Comparison of ENCODE assay signal across 38 cellular contexts in genomic region chr1:227798078-227798802, GRCh38. TPM values are rescaled to one million over a fixed set of nuclear protein-coding genes. Genes with fewer than 3 reads are reported as not detected.
"Had no signal": no experiment of that assay in that cellular context is flagged by ENCODE, and none has a peak within 500 bp of the region (broad histone marks: within the 10 kb centered on the region; RNA-seq: fewer than 3 reads in every experiment).

No MANE protein-coding gene starts in this region.

- ATAC-seq: activated CD4-positive, alpha-beta T cell treated with anti-CD3 and anti-CD28 coated beads for 36 hours; activated CD8-positive, alpha-beta memory T cell treated with anti-CD3 and anti-CD28 coated beads, Interleukin-2, amount 10 ng/mL, durations not matched to agents 7 days and 5 days; activated CD8-positive, alpha-beta T cell treated with anti-CD3 and anti-CD28 coated beads, Interleukin-2, amount 10 ng/mL, durations not matched to agents 7 days and 5 days; activated naive CD8-positive, alpha-beta T cell treated with anti-CD3 and anti-CD28 coated beads, Interleukin-2, amount 50 U/mL, for 24 hours; body of pancreas; gastroesophageal sphincter; T-helper 17 cell had no signal

- H3K27ac Mint-ChIP-seq: activated CD4-positive, alpha-beta memory T cell treated with anti-CD3 and anti-CD28 coated beads for 36 hours; activated CD4-positive, alpha-beta T cell treated with anti-CD3 and anti-CD28 coated beads for 36 hours; activated CD4-positive, alpha-beta T cell treated with anti-CD3 and anti-CD28 coated beads, Interleukin-2, amount 10 ng/mL, durations not matched to agents 24 days and 14 days; activated CD8-positive, alpha-beta memory T cell treated with anti-CD3 and anti-CD28 coated beads, Interleukin-2, amount 10 ng/mL, durations not matched to agents 7 days and 5 days; activated CD8-positive, alpha-beta T cell treated with anti-CD3 and anti-CD28 coated beads, Interleukin-2, amount 10 ng/mL, durations not matched to agents 7 days and 5 days; activated naive CD4-positive, alpha-beta T cell treated with anti-CD3 and anti-CD28 coated beads for 36 hours; activated naive CD4-positive, alpha-beta T cell treated with anti-CD3 and anti-CD28 coated beads, Interleukin-2, amount 50 U/mL, for 24 hours; activated naive CD8-positive, alpha-beta T cell treated with anti-CD3 and anti-CD28 coated beads for 36 hours; activated naive CD8-positive, alpha-beta T cell treated with anti-CD3 and anti-CD28 coated beads, Interleukin-2, amount 50 U/mL, for 24 hours; activated T-helper 1 cell treated with anti-CD3 and anti-CD28 coated beads, Interleukin-12 subunit alpha, Interleukin-12 subunit beta, Interleukin-2, Interleukin-4 antibody, amounts not matched to agents 30 ng/mL and 10 ng/mL and 1 ng/mL, durations not matched to agents 14 hours and 24 hours and 36 hours; activated T-helper 2 cell treated with anti-CD3 and anti-CD28 coated beads, Interferon-gamma antibody, Interleukin-2, Interleukin-4, amounts not matched to agents 10 μg/mL and 5 μg/mL and 100 μg/mL, durations not matched to agents 14 hours and 24 hours and 36 hours; T-helper 2 cell treated with Interferon-gamma antibody and Interleukin-4, amounts not matched to agents 5 μg/mL and 100 μg/mL, for 36 hours had no signal

- H3K27me3 Mint-ChIP-seq: activated CD4-positive, alpha-beta memory T cell treated with anti-CD3 and anti-CD28 coated beads for 36 hours; activated CD4-positive, alpha-beta T cell treated with anti-CD3 and anti-CD28 coated beads for 36 hours; activated naive CD8-positive, alpha-beta T cell treated with anti-CD3 and anti-CD28 coated beads for 36 hours; activated naive CD8-positive, alpha-beta T cell treated with anti-CD3 and anti-CD28 coated beads, Interleukin-2, amount 50 U/mL, for 24 hours had no signal

- H3K4me3 ChIP-seq: adrenal gland, body of pancreas, esophagus squamous epithelium, gastroesophageal sphincter had no signal

- H3K27ac ChIP-seq: adrenal gland, body of pancreas, epithelial cell of prostate, esophagus squamous epithelium, gastroesophageal sphincter had no signal

- H3K36me3 Mint-ChIP-seq: activated CD4-positive, alpha-beta memory T cell treated with anti-CD3 and anti-CD28 coated beads for 36 hours; activated CD8-positive, alpha-beta memory T cell treated with anti-CD3 and anti-CD28 coated beads, Interleukin-2, amount 10 ng/mL, durations not matched to agents 7 days and 5 days; activated naive CD4-positive, alpha-beta T cell treated with anti-CD3 and anti-CD28 coated beads, Interleukin-2, amount 50 U/mL, for 24 hours; activated naive CD8-positive, alpha-beta T cell treated with anti-CD3 and anti-CD28 coated beads for 36 hours had no signal

- H3K4me3 Mint-ChIP-seq: activated CD4-positive, alpha-beta memory T cell treated with anti-CD3 and anti-CD28 coated beads for 36 hours; activated CD4-positive, alpha-beta T cell treated with anti-CD3 and anti-CD28 coated beads for 36 hours; activated CD4-positive, alpha-beta T cell treated with anti-CD3 and anti-CD28 coated beads, Interleukin-2, amount 10 ng/mL, durations not matched to agents 24 days and 14 days; activated CD8-positive, alpha-beta memory T cell treated with anti-CD3 and anti-CD28 coated beads, Interleukin-2, amount 10 ng/mL, durations not matched to agents 7 days and 5 days; activated CD8-positive, alpha-beta T cell treated with anti-CD3 and anti-CD28 coated beads, Interleukin-2, amount 10 ng/mL, durations not matched to agents 7 days and 5 days; activated naive CD4-positive, alpha-beta T cell treated with anti-CD3 and anti-CD28 coated beads for 36 hours; activated naive CD4-positive, alpha-beta T cell treated with anti-CD3 and anti-CD28 coated beads, Interleukin-2, amount 50 U/mL, for 24 hours; activated naive CD8-positive, alpha-beta T cell treated with anti-CD3 and anti-CD28 coated beads for 36 hours; activated naive CD8-positive, alpha-beta T cell treated with anti-CD3 and anti-CD28 coated beads, Interleukin-2, amount 50 U/mL, for 24 hours; activated T-helper 1 cell treated with anti-CD3 and anti-CD28 coated beads, Interleukin-12 subunit alpha, Interleukin-12 subunit beta, Interleukin-2, Interleukin-4 antibody, amounts not matched to agents 30 ng/mL and 10 ng/mL and 1 ng/mL, durations not matched to agents 14 hours and 24 hours and 36 hours; T-helper 17 cell; T-helper 2 cell treated with Interferon-gamma antibody and Interleukin-4, amounts not matched to agents 5 μg/mL and 100 μg/mL, for 36 hours had no signal

- H3K9me3 Mint-ChIP-seq: activated CD4-positive, alpha-beta memory T cell treated with anti-CD3 and anti-CD28 coated beads for 36 hours; activated CD4-positive, alpha-beta T cell treated with anti-CD3 and anti-CD28 coated beads, Interleukin-2, amount 10 ng/mL, durations not matched to agents 24 days and 14 days; activated naive CD4-positive, alpha-beta T cell treated with anti-CD3 and anti-CD28 coated beads for 36 hours; activated naive CD4-positive, alpha-beta T cell treated with anti-CD3 and anti-CD28 coated beads, Interleukin-2, amount 50 U/mL, for 24 hours; activated T-helper 1 cell treated with anti-CD3 and anti-CD28 coated beads, Interleukin-12 subunit alpha, Interleukin-12 subunit beta, Interleukin-2, Interleukin-4 antibody, amounts not matched to agents 30 ng/mL and 10 ng/mL and 1 ng/mL, durations not matched to agents 14 hours and 24 hours and 36 hours; T-helper 2 cell treated with Interferon-gamma antibody and Interleukin-4, amounts not matched to agents 5 μg/mL and 100 μg/mL, for 36 hours had no signal

- DNase-seq: activated CD4-positive, alpha-beta memory T cell treated with anti-CD3 and anti-CD28 coated beads for 36 hours; activated CD4-positive, alpha-beta T cell treated with anti-CD3 and anti-CD28 coated beads for 36 hours; activated CD4-positive, alpha-beta T cell treated with anti-CD3 and anti-CD28 coated beads, Interleukin-2, amount 10 ng/mL, durations not matched to agents 24 days and 14 days; activated CD4-positive, CD25-positive, alpha-beta regulatory T cell; activated CD4-positive, CD25-positive, alpha-beta regulatory T cell treated with anti-CD3 and anti-CD28 coated beads, Interleukin-2, amount 50 U/mL, for 72 hours; activated CD8-positive, alpha-beta memory T cell treated with anti-CD3 and anti-CD28 coated beads, Interleukin-2, amount 10 ng/mL, durations not matched to agents 7 days and 5 days; activated CD8-positive, alpha-beta memory T cell treated with anti-CD3 and anti-CD28 coated beads, Interleukin-2, amount 50 U/mL, for 4 hours; activated CD8-positive, alpha-beta T cell treated with anti-CD3 and anti-CD28 coated beads, Interleukin-2, amount 10 ng/mL, durations not matched to agents 7 days and 5 days; activated effector memory CD4-positive, alpha-beta T cell treated with anti-CD3 and anti-CD28 coated beads, Interleukin-2, amount 50 U/mL, for 16 hours; activated naive CD4-positive, alpha-beta T cell treated with anti-CD3 and anti-CD28 coated beads for 36 hours; activated naive CD8-positive, alpha-beta T cell treated with anti-CD3 and anti-CD28 coated beads for 36 hours; activated naive CD8-positive, alpha-beta T cell treated with anti-CD3 and anti-CD28 coated beads, Interleukin-2, amount 50 U/mL, for 24 hours; activated T-cell treated with anti-CD3 and anti-CD28 coated beads, Interleukin-2, amount 50 U/mL, for 1 hour; activated T-cell treated with anti-CD3 and anti-CD28 coated beads, Interleukin-2, amount 50 U/mL, for 48 hours; adrenal gland; amygdala; aorta; body of pancreas; caudate nucleus; effector CD8-positive, alpha-beta T cell; esophagus squamous epithelium; foreskin melanocyte; T-helper 1 cell; T-helper 17 cell; T1000 had no signal

- H3K4me1 Mint-ChIP-seq: activated CD4-positive, alpha-beta T cell treated with anti-CD3 and anti-CD28 coated beads for 36 hours; activated CD4-positive, alpha-beta T cell treated with anti-CD3 and anti-CD28 coated beads, Interleukin-2, amount 10 ng/mL, durations not matched to agents 24 days and 14 days; activated CD8-positive, alpha-beta memory T cell treated with anti-CD3 and anti-CD28 coated beads, Interleukin-2, amount 10 ng/mL, durations not matched to agents 7 days and 5 days; activated naive CD4-positive, alpha-beta T cell treated with anti-CD3 and anti-CD28 coated beads, Interleukin-2, amount 50 U/mL, for 24 hours; activated naive CD8-positive, alpha-beta T cell treated with anti-CD3 and anti-CD28 coated beads for 36 hours; activated naive CD8-positive, alpha-beta T cell treated with anti-CD3 and anti-CD28 coated beads, Interleukin-2, amount 50 U/mL, for 24 hours had no signal

RNA-seq across cellular contexts. Expression of gene PRSS38, which starts 17.2 kb away (rescaled TPM):
- total RNA-seq: activated CD4-positive, alpha-beta memory T cell treated with anti-CD3 and anti-CD28 coated beads for 36 hours; activated CD4-positive, alpha-beta T cell treated with anti-CD3 and anti-CD28 coated beads for 36 hours; activated CD4-positive, alpha-beta T cell treated with anti-CD3 and anti-CD28 coated beads, Interleukin-2, amount 10 ng/mL, durations not matched to agents 24 days and 14 days; activated CD8-positive, alpha-beta memory T cell treated with anti-CD3 and anti-CD28 coated beads for 36 hours; activated CD8-positive, alpha-beta memory T cell treated with anti-CD3 and anti-CD28 coated beads, Interleukin-2, amount 10 ng/mL, durations not matched to agents 7 days and 5 days; activated CD8-positive, alpha-beta T cell treated with anti-CD3 and anti-CD28 coated beads, Interleukin-2, amount 10 ng/mL, durations not matched to agents 7 days and 5 days; activated naive CD4-positive, alpha-beta T cell treated with anti-CD3 and anti-CD28 coated beads for 36 hours; activated naive CD8-positive, alpha-beta T cell treated with anti-CD3 and anti-CD28 coated beads for 36 hours; activated T-helper 1 cell treated with anti-CD3 and anti-CD28 coated beads, Interleukin-12 subunit alpha, Interleukin-12 subunit beta, Interleukin-2, Interleukin-4 antibody, amounts not matched to agents 30 ng/mL and 10 ng/mL and 1 ng/mL, durations not matched to agents 14 hours and 24 hours and 36 hours; activated T-helper 2 cell treated with anti-CD3 and anti-CD28 coated beads, Interferon-gamma antibody, Interleukin-2, Interleukin-4, amounts not matched to agents 10 μg/mL and 5 μg/mL and 100 μg/mL, durations not matched to agents 14 hours and 24 hours and 36 hours; adrenal gland; aorta; body of pancreas; chondrocyte; dermis microvascular lymphatic vessel endothelial cell; endothelial cell of umbilical vein; esophagus squamous epithelium; fibroblast of lung; fibroblast of villous mesenchyme; gastroesophageal sphincter; glomerular endothelial cell; T-helper 17 cell had no signal
